Comparison of ENCODE assay signal across 25 cellular contexts in the genomic region with DNA sequence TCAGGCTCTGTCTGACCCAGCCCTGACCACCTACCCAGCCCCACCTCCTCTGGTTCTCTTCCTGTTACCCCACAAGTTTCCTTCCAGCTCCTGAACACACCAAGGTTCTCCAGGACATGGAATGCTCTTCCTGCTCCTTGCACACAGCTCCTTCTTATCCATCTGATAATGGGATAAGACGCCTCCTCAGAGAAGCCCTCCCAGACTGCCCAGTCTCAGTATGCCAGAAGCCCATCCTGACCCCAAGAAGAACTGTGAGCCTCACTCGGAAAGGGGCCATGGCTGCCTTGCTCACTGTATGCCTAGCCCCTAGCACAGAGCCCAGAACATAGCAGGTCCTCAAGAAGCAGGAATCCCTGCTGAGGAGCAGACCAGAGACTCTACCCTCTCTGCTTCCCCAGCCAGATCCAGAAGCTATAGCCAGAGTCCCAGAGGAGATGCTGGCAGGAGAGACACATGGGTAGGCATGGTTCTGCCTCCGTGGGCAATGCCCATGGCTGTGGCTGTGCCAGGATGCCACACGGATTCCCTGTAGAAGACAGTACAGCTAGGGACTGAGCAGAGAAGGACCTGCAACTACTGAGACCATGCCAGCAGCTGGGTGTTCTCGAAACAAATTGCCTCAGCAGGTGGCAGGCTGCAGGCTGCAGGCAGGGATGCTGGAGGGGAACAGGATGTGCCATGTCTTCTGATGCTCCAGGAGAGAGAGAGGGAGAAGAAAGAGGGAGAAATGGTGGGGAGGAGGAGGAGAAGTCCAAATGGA.
"Had no signal": no experiment of that assay in that cellular context is flagged by ENCODE, and none has a peak within 500 bp of the region (broad histone marks: within the 10 kb centered on the region; RNA-seq: fewer than 3 reads in every experiment).

No MANE protein-coding gene starts in this region.

- FAIRE-seq: TTC549 had no signal

- H3K4me3 ChIP-seq: esophagus muscularis mucosa, heart right ventricle, stomach, suprapubic skin, tibial nerve had no signal

- H3K27me3 ChIP-seq: brain microvascular endothelial cell, tibial nerve had no signal

- DNase-seq: activated CD4-positive, alpha-beta T cell treated with anti-CD3 and anti-CD28 coated beads for 48 hours; activated CD4-positive, alpha-beta T cell treated with anti-CD3 and anti-CD28 coated beads, Interleukin-2, amount 50 U/mL, for 48 hours; activated CD8-positive, alpha-beta memory T cell treated with anti-CD3 and anti-CD28 coated beads for 24 hours; activated effector memory CD4-positive, alpha-beta T cell treated with Interleukin-2 at 50 U/mL for 16 hours; activated naive CD4-positive, alpha-beta T cell treated with Interleukin-2 at 50 U/mL for 16 hours; aorta; brain microvascular endothelial cell; caudate nucleus; effector CD4-positive, alpha-beta T cell; foreskin melanocyte; heart right ventricle; midbrain; naive thymus-derived CD8-positive, alpha-beta T cell; nucleus accumbens; stimulated activated CD4-positive, alpha-beta T cell treated with anti-CD3 and anti-CD28 coated beads, Interleukin-15, amount 100 ng/mL, for 24 hours; stimulated activated CD4-positive, alpha-beta T cell treated with anti-CD3 and anti-CD28 coated beads, Interleukin-2, amount 100 ng/mL, for 24 hours; stimulated activated naive B cell treated with anti-CD40 and anti-IgM and Interleukin-4, amounts not matched to agents 10 μg/mL and 1 μg/mL and 100 μg/mL, for 72 hours; stomach; WERI-Rb-1 had no signal

- H3K4me1 ChIP-seq: esophagus muscularis mucosa, heart right ventricle, stomach, suprapubic skin, tibial nerve had no signal

- H3K9me3 ChIP-seq: esophagus muscularis mucosa, heart right ventricle, stomach, suprapubic skin, tibial nerve had no signal

- ATAC-seq: activated CD4-positive, CD25-positive, alpha-beta regulatory T cell treated with anti-CD3 and anti-CD28 coated beads, Interleukin-2, amount 50 U/mL, for 24 hours; heart right ventricle; naive thymus-derived CD8-positive, alpha-beta T cell; right cardiac atrium; stimulated activated naive B cell treated with anti-CD40 and anti-IgM and Interleukin-4, amounts not matched to agents 10 μg/mL and 1 μg/mL and 100 μg/mL, for 72 hours had no signal

- H3K36me3 ChIP-seq: brain microvascular endothelial cell, esophagus muscularis mucosa, heart right ventricle, stomach, suprapubic skin, tibial nerve, WERI-Rb-1 had no signal

- H3K27ac ChIP-seq: brain microvascular endothelial cell, esophagus muscularis mucosa, heart right ventricle, stomach, suprapubic skin, tibial nerve, WERI-Rb-1 had no signal
